In the genomic region with DNA sequence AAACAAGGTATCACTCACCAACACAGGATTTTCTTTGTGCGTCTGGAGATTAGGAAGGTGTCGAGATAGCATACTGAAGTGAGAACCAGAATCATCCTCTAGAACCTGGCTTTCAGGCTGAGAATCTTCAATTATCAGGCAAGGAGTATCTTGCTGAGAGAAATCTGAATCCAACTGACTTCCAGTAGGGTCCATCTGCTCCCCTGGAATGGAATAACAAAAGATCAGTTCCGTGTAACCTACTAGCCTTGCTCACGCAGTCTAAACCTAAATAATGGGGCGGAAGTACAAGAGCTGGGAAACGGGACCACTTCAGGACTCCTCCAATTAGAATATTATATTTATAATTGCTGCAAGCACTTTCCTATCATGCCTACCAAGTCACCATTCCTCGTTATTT, we compare ENCODE assay signal across 1 cellular context.
TF ChIP-seq lines count a peak whose summit lies in the region.

No MANE protein-coding gene starts in this region.

TF ChIP-seq in HEK293, 187 proteins besides CTCF, POLR2A, EP300 and RAD21 (continued from another document):
- TF ChIP-seq, protein P1, sequence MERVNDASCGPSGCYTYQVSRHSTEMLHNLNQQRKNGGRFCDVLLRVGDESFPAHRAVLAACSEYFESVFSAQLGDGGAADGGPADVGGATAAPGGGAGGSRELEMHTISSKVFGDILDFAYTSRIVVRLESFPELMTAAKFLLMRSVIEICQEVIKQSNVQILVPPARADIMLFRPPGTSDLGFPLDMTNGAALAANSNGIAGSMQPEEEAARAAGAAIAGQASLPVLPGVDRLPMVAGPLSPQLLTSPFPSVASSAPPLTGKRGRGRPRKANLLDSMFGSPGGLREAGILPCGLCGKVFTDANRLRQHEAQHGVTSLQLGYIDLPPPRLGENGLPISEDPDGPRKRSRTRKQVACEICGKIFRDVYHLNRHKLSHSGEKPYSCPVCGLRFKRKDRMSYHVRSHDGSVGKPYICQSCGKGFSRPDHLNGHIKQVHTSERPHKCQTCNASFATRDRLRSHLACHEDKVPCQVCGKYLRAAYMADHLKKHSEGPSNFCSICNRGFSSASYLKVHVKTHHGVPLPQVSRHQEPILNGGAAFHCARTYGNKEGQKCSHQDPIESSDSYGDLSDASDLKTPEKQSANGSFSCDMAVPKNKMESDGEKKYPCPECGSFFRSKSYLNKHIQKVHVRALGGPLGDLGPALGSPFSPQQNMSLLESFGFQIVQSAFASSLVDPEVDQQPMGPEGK (tag by site-specific recombination; IDR thresholded peaks at IDR 0.05), result no peak
- TF ChIP-seq, protein P2, sequence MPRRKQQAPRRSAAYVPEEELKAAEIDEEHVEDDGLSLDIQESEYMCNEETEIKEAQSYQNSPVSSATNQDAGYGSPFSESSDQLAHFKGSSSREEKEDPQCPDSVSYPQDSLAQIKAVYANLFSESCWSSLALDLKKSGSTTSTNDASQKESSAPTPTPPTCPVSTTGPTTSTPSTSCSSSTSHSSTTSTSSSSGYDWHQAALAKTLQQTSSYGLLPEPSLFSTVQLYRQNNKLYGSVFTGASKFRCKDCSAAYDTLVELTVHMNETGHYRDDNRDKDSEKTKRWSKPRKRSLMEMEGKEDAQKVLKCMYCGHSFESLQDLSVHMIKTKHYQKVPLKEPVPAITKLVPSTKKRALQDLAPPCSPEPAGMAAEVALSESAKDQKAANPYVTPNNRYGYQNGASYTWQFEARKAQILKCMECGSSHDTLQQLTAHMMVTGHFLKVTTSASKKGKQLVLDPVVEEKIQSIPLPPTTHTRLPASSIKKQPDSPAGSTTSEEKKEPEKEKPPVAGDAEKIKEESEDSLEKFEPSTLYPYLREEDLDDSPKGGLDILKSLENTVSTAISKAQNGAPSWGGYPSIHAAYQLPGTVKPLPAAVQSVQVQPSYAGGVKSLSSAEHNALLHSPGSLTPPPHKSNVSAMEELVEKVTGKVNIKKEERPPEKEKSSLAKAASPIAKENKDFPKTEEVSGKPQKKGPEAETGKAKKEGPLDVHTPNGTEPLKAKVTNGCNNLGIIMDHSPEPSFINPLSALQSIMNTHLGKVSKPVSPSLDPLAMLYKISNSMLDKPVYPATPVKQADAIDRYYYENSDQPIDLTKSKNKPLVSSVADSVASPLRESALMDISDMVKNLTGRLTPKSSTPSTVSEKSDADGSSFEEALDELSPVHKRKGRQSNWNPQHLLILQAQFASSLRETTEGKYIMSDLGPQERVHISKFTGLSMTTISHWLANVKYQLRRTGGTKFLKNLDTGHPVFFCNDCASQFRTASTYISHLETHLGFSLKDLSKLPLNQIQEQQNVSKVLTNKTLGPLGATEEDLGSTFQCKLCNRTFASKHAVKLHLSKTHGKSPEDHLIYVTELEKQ (tag by site-specific recombination; IDR thresholded peaks at IDR 0.05; ENCODE audit: borderline replicate concordance), result no peak
- TF ChIP-seq, protein P3, sequence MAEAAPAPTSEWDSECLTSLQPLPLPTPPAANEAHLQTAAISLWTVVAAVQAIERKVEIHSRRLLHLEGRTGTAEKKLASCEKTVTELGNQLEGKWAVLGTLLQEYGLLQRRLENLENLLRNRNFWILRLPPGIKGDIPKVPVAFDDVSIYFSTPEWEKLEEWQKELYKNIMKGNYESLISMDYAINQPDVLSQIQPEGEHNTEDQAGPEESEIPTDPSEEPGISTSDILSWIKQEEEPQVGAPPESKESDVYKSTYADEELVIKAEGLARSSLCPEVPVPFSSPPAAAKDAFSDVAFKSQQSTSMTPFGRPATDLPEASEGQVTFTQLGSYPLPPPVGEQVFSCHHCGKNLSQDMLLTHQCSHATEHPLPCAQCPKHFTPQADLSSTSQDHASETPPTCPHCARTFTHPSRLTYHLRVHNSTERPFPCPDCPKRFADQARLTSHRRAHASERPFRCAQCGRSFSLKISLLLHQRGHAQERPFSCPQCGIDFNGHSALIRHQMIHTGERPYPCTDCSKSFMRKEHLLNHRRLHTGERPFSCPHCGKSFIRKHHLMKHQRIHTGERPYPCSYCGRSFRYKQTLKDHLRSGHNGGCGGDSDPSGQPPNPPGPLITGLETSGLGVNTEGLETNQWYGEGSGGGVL (tag by site-specific recombination; IDR thresholded peaks at IDR 0.05), result no peak
- TF ChIP-seq ZNF624 (tag by site-specific recombination; IDR thresholded peaks at IDR 0.05), result no peak
- TF ChIP-seq ZNF175 (tag by site-specific recombination; IDR thresholded peaks at IDR 0.05), result no peak
